Comparison of ENCODE assay signal across 9 cellular contexts in genomic region chr1:29202053-29202452, GRCh38. TPM values are rescaled to one million over a fixed set of nuclear protein-coding genes. Genes with fewer than 3 reads are reported as not detected.
A peak's percentile ranks its signal among the peaks of the same experiment; 100 is the strongest.
DNase-seq lines count a peak whose midpoint lies in the region; ATAC-seq, FAIRE-seq and TF ChIP-seq lines count a peak whose summit lies in the region.
"Had no signal": no experiment of that assay in that cellular context is flagged by ENCODE, and none has a peak within 500 bp of the region (broad histone marks: within the 10 kb centered on the region; RNA-seq: fewer than 3 reads in every experiment).

No MANE protein-coding gene starts in this region.

- H3K27ac ChIP-seq in SJCRH30 (peak overlapping the region; percentile 83), gastroesophageal sphincter (peak overlapping the region; percentile 75 to 89 (median 78)), skeletal muscle tissue (ENCODE audit: low read depth, low read length) (peak overlapping the region; percentile 80)

- H3K4me3 ChIP-seq in SJCRH30 (no peak overlapping the region), gastroesophageal sphincter (no peak overlapping the region), skeletal muscle tissue (ENCODE audit: low read length in 3 of 3) (no peak overlapping the region)

- no peak overlapping the region; the same call in 1 of the 2 replicates for H3K4me3 Mint-ChIP-seq in HFFc6

- no peaks in the 10 kb centered on the region for H3K9me3 Mint-ChIP-seq in HFFc6

- H3K27ac Mint-ChIP-seq in HFFc6 = peak overlapping the region; percentile 94

- ATAC-seq in gastroesophageal sphincter (no peak), GM18502 (IDR thresholded peaks at IDR 0.05; ENCODE audit: poor library complexity, unreplicated experiment) (no peak), GM19035 (IDR thresholded peaks at IDR 0.05; ENCODE audit: unreplicated experiment) (no peak)

- H3K9ac ChIP-seq in skeletal muscle tissue (ENCODE audit: low read depth in 1 of 3, low read length in 3 of 3) = peak overlapping the region in 2 of 3 donors; percentile 25 to 54

- FAIRE-seq in H54 (lab: Jason Lieb, UNC) = no peak

- peaks cover 21% of the 10 kb centered on the region for H3K4me1 ChIP-seq in SJCRH30
- H3K4me1 ChIP-seq in gastroesophageal sphincter = peaks cover 3 to 12% (median 10%) of the 10 kb centered on the region in 3 donors
- H3K4me1 ChIP-seq in skeletal muscle tissue (ENCODE audit: control insufficient read depth in 3 of 3, insufficient read depth in 3 of 3, low read length in 3 of 3) = peaks cover 8 to 9% (median 8%) of the 10 kb centered on the region in 3 donors

- peaks cover 16% of the 10 kb centered on the region; the same call in 1 of the 2 replicates for H3K36me3 Mint-ChIP-seq in HFFc6 (ENCODE audit: low read depth)

- H3K27me3 ChIP-seq in SJCRH30 (no peaks in the 10 kb centered on the region), gastroesophageal sphincter (no peaks in the 10 kb centered on the region), skeletal muscle tissue (ENCODE audit: control insufficient read depth in 3 of 3, insufficient read depth in 3 of 3, low read length in 3 of 3) (no peaks in the 10 kb centered on the region)

- TF ChIP-seq CTCF in HFFc6 (IDR thresholded peaks at IDR 0.05) (no peak), gastroesophageal sphincter (IDR thresholded peaks at IDR 0.05) (no peak)

- no peaks in the 10 kb centered on the region; the same call in 1 of the 2 replicates for H3K27me3 Mint-ChIP-seq in HFFc6 (ENCODE audit: insufficient read depth)

- TF ChIP-seq POLR2A in gastroesophageal sphincter (IDR thresholded peaks at IDR 0.05) (no peak), H54 (IDR thresholded peaks at IDR 0.05; ENCODE audit: low read depth, low read length) (no peak)

- 60% methylated on average over 1 of the region's 1 CpG; no CpG with 5 or more reads in 1 of the 2 donors for WGBS in gastroesophageal sphincter (ENCODE audit: low coverage in 1 of 2), 2 donors

- TF ChIP-seq EP300 in gastroesophageal sphincter (IDR thresholded peaks at IDR 0.05) = no peak

- H3K36me3 ChIP-seq in SJCRH30 (peaks cover 23% of the 10 kb centered on the region), gastroesophageal sphincter (peaks cover 0 to 86% of the 10 kb centered on the region in 2 donors), skeletal muscle tissue (ENCODE audit: control insufficient read depth in 3 of 3, insufficient read depth in 3 of 3, low read length in 3 of 3) (peaks cover 43 to 60% (median 56%) of the 10 kb centered on the region in 3 donors)

- no peaks in the 10 kb centered on the region for H3K9me3 ChIP-seq in SJCRH30 (replicated peaks)
- no peaks in the 10 kb centered on the region for H3K9me3 ChIP-seq in gastroesophageal sphincter
- no peaks in the 10 kb centered on the region for H3K9me3 ChIP-seq in skeletal muscle tissue (ENCODE audit: control insufficient read depth in 3 of 3, low read length in 3 of 3)

- DNase-seq in HFFc6 (no peak), SJCRH30 (peak; percentile 79 to 86), H54 (ENCODE audit: insufficient read length, low spot score) (no peak), D341Med (ENCODE audit: low spot score) (no peak)
- DNase-seq: activated T-cell treated with anti-CD3 and anti-CD28 coated beads for 4 hours had no signal

- peaks cover 44% of the 10 kb centered on the region for H3K4me1 Mint-ChIP-seq in HFFc6 (ENCODE audit: low read depth)

RNA-seq across cellular contexts. Expression of gene SRSF4, which starts 20.4 kb away (rescaled TPM):
- 10 to 100 TPM; 47.6 to 54.5 (median 51.5) TPM for total RNA-seq in HFFc6 (2021; fragmentation: NEBNext Ultra II Directional; extraction: Animal tissue kit (Norgen Biotek cat#: 25700))
- 93.6 and 102 TPM in 2 replicates for total RNA-seq in SJCRH30 (2014; rRNA removed; shearing (Covaris generic))
- total RNA-seq in gastroesophageal sphincter (100 to 1,000 TPM in 1 of 4 donors, 10 to 100 TPM in 3; 82.7 to 112 (median 96.8) TPM), skeletal muscle tissue (39.1 TPM)

RNA-seq across cellular contexts. Expression of gene MECR, which starts 28.7 kb away (rescaled TPM):
- 10 to 100 TPM; 20.5 to 27.1 (median 21.9) TPM for total RNA-seq in HFFc6 (2021; fragmentation: NEBNext Ultra II Directional; extraction: Animal tissue kit (Norgen Biotek cat#: 25700))
- total RNA-seq in SJCRH30 (2014; rRNA removed; shearing (Covaris generic)) = 18.9 and 25.4 TPM in 2 replicates
- total RNA-seq in gastroesophageal sphincter = 10 to 100 TPM in 3 of 4 donors, 1 to 10 TPM in 1; 8.2 to 17.1 (median 12.9) TPM
- total RNA-seq in skeletal muscle tissue = 25.1 TPM

RNA-seq across cellular contexts. Expression of gene PTPRU, which starts 34.3 kb away (rescaled TPM):
- total RNA-seq in HFFc6 (2021; fragmentation: NEBNext Ultra II Directional; extraction: Animal tissue kit (Norgen Biotek cat#: 25700)) = 1 to 10 TPM; 5.6 to 8.1 (median 7.0) TPM
- total RNA-seq in SJCRH30 (2014; rRNA removed; shearing (Covaris generic)) = 12.3 and 16.3 TPM in 2 replicates
- 10 to 100 TPM; 11.1 to 30.5 (median 23.7) TPM for total RNA-seq in gastroesophageal sphincter
- 27.1 TPM for total RNA-seq in skeletal muscle tissue

Comparison
In these comparisons a context has a peak if more than half of its experiments do, and no peak if none do; other contexts are left out.
1. DNase-seq: peak in SJCRH30 (2 of 2); none in HFFc6 (single experiment), H54 (single experiment) and D341Med (single experiment).
2. Peak in every context shown above with its lines, with median percentiles within 50 percentile points of each other: H3K27ac ChIP-seq.